Comparison of ENCODE assay signal across 9 cellular contexts in the genomic region with DNA sequence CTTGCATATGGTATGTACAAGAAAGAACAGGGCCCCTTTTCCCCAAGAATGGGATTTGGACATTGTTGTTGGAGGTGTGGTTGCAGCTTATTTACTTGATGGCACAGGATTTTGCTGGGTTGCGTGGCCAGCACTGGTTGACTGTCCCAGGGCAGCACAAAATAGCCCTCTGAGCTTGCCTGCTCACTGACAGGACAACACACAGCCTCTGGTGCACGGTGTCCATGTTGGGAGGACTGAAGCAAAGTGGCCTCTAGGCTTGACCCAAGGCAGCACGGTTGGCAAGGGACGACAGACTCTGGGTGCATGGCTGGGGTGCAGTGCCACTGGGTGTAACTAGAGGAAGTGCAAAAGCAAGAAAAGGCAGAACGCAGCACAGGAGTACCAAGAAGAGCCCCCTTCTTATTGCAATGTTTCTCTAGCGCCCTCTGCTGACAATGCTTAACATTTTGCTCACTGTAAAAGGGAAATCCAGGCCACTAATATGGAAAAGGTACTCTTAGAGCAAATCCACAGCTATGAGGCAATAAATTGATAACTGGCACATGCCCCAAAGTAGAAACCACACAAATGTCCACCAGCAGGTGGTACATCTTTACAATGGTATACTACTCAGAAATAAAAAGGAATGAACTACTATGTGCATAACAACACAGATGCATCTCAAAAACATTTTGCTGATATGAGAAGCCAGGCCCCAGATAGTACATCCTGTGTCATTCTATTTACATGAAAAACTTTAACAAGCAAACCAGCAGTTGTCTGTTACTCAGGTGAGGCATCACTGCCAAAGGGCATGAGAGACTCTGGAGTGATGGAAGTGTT. TPM values are rescaled to one million over a fixed set of nuclear protein-coding genes. Genes with fewer than 3 reads are reported as not detected.
DNase-seq lines count a peak whose midpoint lies in the region; ATAC-seq, FAIRE-seq and TF ChIP-seq lines count a peak whose summit lies in the region.
"Had no signal": no experiment of that assay in that cellular context is flagged by ENCODE, and none has a peak within 500 bp of the region (broad histone marks: within the 10 kb centered on the region; RNA-seq: fewer than 3 reads in every experiment).

No MANE protein-coding gene starts in this region.

- CTCF ChIA-PET in A673 (lab: Charles Lee), result interaction anchor here (0.8 to 1.3 kb wide), 3 partner anchors 11 to 320 kb away, joined by 3 to 4 read pairs (median 3); no protein-coding TSS in a partner anchor

- H3K36me3 ChIP-seq in A673 (ENCODE audit: insufficient read depth, low read length, poor library complexity, severe bottlenecking) (no peaks in the 10 kb centered on the region), GM06990 (ENCODE audit: control insufficient read depth, insufficient read depth, low read length) (no peaks in the 10 kb centered on the region), prostate gland (no peaks in the 10 kb centered on the region)

- no peaks in the 10 kb centered on the region for H3K4me1 ChIP-seq in A673 (ENCODE audit: insufficient read depth, low read length, poor library complexity, severe bottlenecking)
- H3K4me1 ChIP-seq in prostate gland (replicated peaks), result no peaks in the 10 kb centered on the region

- BruUV-seq in A673 (replicated peaks; lab: Mats Ljungman, UMichigan), result no TSS peak

- TF ChIP-seq POLR2A in prostate gland (IDR thresholded peaks at IDR 0.05), result no peak

- WGBS in prostate gland, result 42% methylated on average over 6 of the region's 6 CpGs

- peak; percentile 86 for TF ChIP-seq CTCF in A673 (conservative IDR thresholded peaks at IDR 0.05; ENCODE audit: low read depth, low read length)
- TF ChIP-seq CTCF in GM06990 (IDR thresholded peaks at IDR 0.05; ENCODE audit: insufficient read depth, low read length, poor library complexity, severe bottlenecking), result peak; percentile 74
- peak in 3 of 4 experiments; percentile 35 to 40 (median 36) for TF ChIP-seq CTCF in prostate gland (IDR thresholded peaks at IDR 0.05)

- H3K27ac ChIP-seq in A673 (ENCODE audit: low read depth, low read length, poor library complexity, severe bottlenecking), result no peak overlapping the region
- no peak overlapping the region for H3K27ac ChIP-seq in prostate gland

- POLR2A ChIA-PET in A673 (lab: Charles Lee; ENCODE audit: low non-redundant PET), result no interaction called here

- H3K9me3 ChIP-seq in A673 (ENCODE audit: low read depth, low read length, poor library complexity, severe bottlenecking) (no peaks in the 10 kb centered on the region), prostate gland (no peaks in the 10 kb centered on the region)

- DNase-seq in A673 (ENCODE audit: low spot score), result peak; percentile 72
- peak; percentile 34 for DNase-seq in GM06990 (ENCODE audit: extremely low read depth, insufficient read length)
- DNase-seq in NCI-H1417 (lab: John Stamatoyannopoulos, UW), result peak; percentile 46 to 90 (median 61)
- peak; percentile 49 for DNase-seq in SK-N-DZ (ENCODE audit: low spot score)
- DNase-seq in fibroblast of gingiva (ENCODE audit: low read depth), result peak; percentile 53
- DNase-seq in prostate gland (ENCODE audit: low spot score), result peak; percentile 20
- no peak for DNase-seq in RCC 7860 (ENCODE audit: low spot score)

- no peaks in the 10 kb centered on the region for H3K27me3 ChIP-seq in A673 (replicated peaks; ENCODE audit: insufficient read depth, low read depth, low read length, poor library complexity)
- no peaks in the 10 kb centered on the region; the same call in 1 of the 2 replicates for H3K27me3 ChIP-seq in GM06990 (replicated peaks; ENCODE audit: control insufficient read depth, insufficient read depth, low read length)
- H3K27me3 ChIP-seq in prostate gland (replicated peaks; ENCODE audit: insufficient read depth), result no peaks in the 10 kb centered on the region

- intact Hi-C loops in A673 (cut with micrococcal nuclease; ENCODE audit: unreplicated experiment) (loop anchor here (2.0 kb wide), 1 partner anchor 318 kb away; no protein-coding TSS in a partner anchor), prostate gland (cut with DNase I) (no loop called here)

- no peak overlapping the region for H3K4me3 ChIP-seq in A673 (ENCODE audit: low read depth, low read length, poor library complexity, severe bottlenecking)
- no peak overlapping the region for H3K4me3 ChIP-seq in GM06990 (replicated peaks; ENCODE audit: low read depth, low read length)
- no peak overlapping the region for H3K4me3 ChIP-seq in prostate gland

- ATAC-seq in GM18861 (IDR thresholded peaks at IDR 0.05; ENCODE audit: unreplicated experiment), result no peak

- no peak for FAIRE-seq in RCC 7860 (lab: Jason Lieb, UNC)
- FAIRE-seq: colon had no signal

RNA-seq across cellular contexts. Expression of a gene that starts 47.4 kb away (rescaled TPM):
- 9.8 and 9.9 TPM in 2 replicates for total RNA-seq in A673 (2021)
- 0.44 and 1.1 TPM in 2 replicates for polyA plus RNA-seq in SK-N-DZ (2014; cell fraction: cytosol; rRNA removed)
- polyA plus RNA-seq in SK-N-DZ (2014; cell fraction: nucleus; rRNA removed), result 0.18 and 0.28 TPM in 2 replicates
- 1 to 10 TPM in 1 of 2 donors, not detected in 1; 3.7 TPM for total RNA-seq in prostate gland

Comparison
In these comparisons a context has a peak if more than half of its experiments do, and no peak if none do; other contexts are left out.
1. CTCF ChIP-seq: peak in every context shown above with its lines; median percentile 86 in A673; 74 in GM06990; 36 in prostate gland.